Comparison of ENCODE assay signal across 12 cellular contexts in the genomic region with DNA sequence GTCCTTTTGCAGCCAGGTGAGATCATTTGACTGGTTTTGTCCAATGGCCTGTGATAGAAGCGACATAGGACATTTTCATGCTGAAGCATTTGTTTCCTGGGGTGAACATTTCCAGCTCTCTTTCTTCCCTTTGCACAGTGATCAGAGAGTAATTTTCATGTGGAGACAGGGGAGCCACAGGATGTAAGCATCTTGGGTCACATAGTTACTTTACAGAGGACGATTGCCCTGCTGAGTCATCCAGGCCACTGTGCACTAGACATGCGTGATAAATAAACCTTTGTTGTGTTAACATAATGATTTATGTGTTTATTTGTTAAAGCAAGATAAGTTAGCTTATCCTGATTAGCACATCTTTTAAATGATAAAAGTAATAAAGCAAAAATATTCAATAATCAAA.
DNase-seq lines count a peak whose midpoint lies in the region; ATAC-seq, FAIRE-seq and TF ChIP-seq lines count a peak whose summit lies in the region.
"Had no signal": no experiment of that assay in that cellular context is flagged by ENCODE, and none has a peak within 500 bp of the region (broad histone marks: within the 10 kb centered on the region; RNA-seq: fewer than 3 reads in every experiment).

No MANE protein-coding gene starts in this region.

- H3K4me3 ChIP-seq in HFF-Myc (replicated peaks; ENCODE audit: low read depth, low read length): no peak overlapping the region

- ATAC-seq in HG02981 (IDR thresholded peaks at IDR 0.05; ENCODE audit: unreplicated experiment): no peak
- no peak for ATAC-seq in GM21390 (IDR thresholded peaks at IDR 0.05; ENCODE audit: unreplicated experiment)
- ATAC-seq: Panc1 had no signal

- FAIRE-seq in urothelium cell line (lab: Jason Lieb, UNC): no peak
- FAIRE-seq: GM12891 had no signal

- TF ChIP-seq CTCF in HFF-Myc (IDR thresholded peaks at IDR 0.05; ENCODE audit: low read depth, low read length, missing control alignments): no peak

- DNase-seq in HFF-Myc (ENCODE audit: extremely low read depth, low read depth) (peak; percentile 24), SW480 (ENCODE audit: low spot score) (peak; percentile 79), glomerular visceral epithelial cell (ENCODE audit: extremely low spot score) (peak; percentile 6), urothelium cell line (ENCODE audit: low spot score) (peak; percentile 41), cortex of kidney (lab: John Stamatoyannopoulos, UW) (no peak)
- DNase-seq: activated CD8-positive, alpha-beta memory T cell treated with anti-CD3 and anti-CD28 coated beads for 24 hours; activated naive CD8-positive, alpha-beta T cell treated with anti-CD3 and anti-CD28 coated beads, Interleukin-2, amount 10 ng/mL, durations not matched to agents 7 days and 5 days; NCI-H2171 treated with DMSO at 0.1 percent for 48 hours had no signal
